ENCODE assay signal across 19 cellular contexts in the genomic region with DNA sequence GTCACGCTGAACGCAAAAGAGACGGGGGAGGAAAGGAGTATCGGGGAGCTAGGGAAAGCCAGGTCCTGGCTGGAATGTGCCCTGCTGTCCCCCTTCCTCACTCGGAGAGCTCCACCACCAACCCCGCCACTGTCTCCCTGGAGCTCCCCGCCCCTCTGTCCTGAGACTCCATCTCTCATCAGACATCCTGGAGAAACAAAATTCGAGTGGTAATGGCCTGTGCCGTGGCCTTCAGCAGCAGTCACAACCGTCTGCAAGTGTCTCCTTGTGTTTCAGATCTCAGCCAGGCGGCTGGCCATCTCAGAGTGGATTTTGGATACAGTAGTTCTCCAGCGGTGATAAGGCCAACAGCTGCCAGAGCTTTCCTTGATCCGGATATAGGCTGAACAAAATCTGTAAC.
"Had no signal": no experiment of that assay in that cellular context is flagged by ENCODE, and none has a peak within 500 bp of the region (broad histone marks: within the 10 kb centered on the region; RNA-seq: fewer than 3 reads in every experiment).

No MANE protein-coding gene starts in this region.

- H3K36me3 ChIP-seq: breast epithelium, lower lobe of right lung, prostate gland, right atrium auricular region had no signal

- H3K79me2 ChIP-seq: hepatocyte had no signal

- H3K9me3 ChIP-seq: breast epithelium, lower lobe of right lung, prostate gland, right atrium auricular region, tibial artery had no signal

- DNase-seq: activated CD4-positive, alpha-beta T cell treated with anti-CD3 and anti-CD28 coated beads, Interleukin-2, amount 50 U/mL, for 1 hour; activated CD4-positive, CD25-positive, alpha-beta regulatory T cell treated with anti-CD3 and anti-CD28 coated beads, Interleukin-2, amount 50 U/mL, for 72 hours; activated CD8-positive, alpha-beta memory T cell treated with anti-CD3 and anti-CD28 coated beads, Interleukin-2, amount 50 U/mL, for 4 hours; activated T-cell treated with anti-CD3 and anti-CD28 coated beads, Interleukin-2, amount 50 U/mL, for 4 hours; cerebellar nuclear complex; foreskin fibroblast; stimulated activated naive CD4-positive, alpha-beta T cell treated with Interleukin-2 at 50 U/mL for 16 hours; tibial artery had no signal

- H3K4me1 ChIP-seq: breast epithelium, lower lobe of right lung, prostate gland, right atrium auricular region had no signal

- H2AFZ ChIP-seq: hepatocyte had no signal

- ATAC-seq: natural killer cell treated with Interleukin-12 subunit alpha and Interleukin-12 subunit beta and Interleukin-15 and Interleukin-18, amount 100 ng/mL, for 72 hours had no signal

- H3K4me2 ChIP-seq: hepatocyte had no signal

- H3K9me3 Mint-ChIP-seq: activated naive CD4-positive, alpha-beta T cell treated with anti-CD3 and anti-CD28 coated beads for 36 hours; activated T-cell treated with anti-CD3 and anti-CD28 coated beads, Interleukin-2, amount 50 U/mL, for 4 hours; mesothelial cell of epicardium; natural killer cell treated with Interleukin-12 subunit alpha and Interleukin-12 subunit beta and Interleukin-15 and Interleukin-18, amount 100 ng/mL, for 72 hours; T-helper 1 cell treated with Interleukin-12 subunit alpha and Interleukin-12 subunit beta and Interleukin-4 antibody, amounts not matched to agents 30 μg/mL and 1 μg/mL, for 36 hours had no signal

- H3K4me3 Mint-ChIP-seq: activated naive CD4-positive, alpha-beta T cell treated with anti-CD3 and anti-CD28 coated beads for 36 hours; activated T-cell treated with anti-CD3 and anti-CD28 coated beads, Interleukin-2, amount 50 U/mL, for 4 hours; mesothelial cell of epicardium; natural killer cell treated with Interleukin-12 subunit alpha and Interleukin-12 subunit beta and Interleukin-15 and Interleukin-18, amount 100 ng/mL, for 72 hours; T-helper 1 cell treated with Interleukin-12 subunit alpha and Interleukin-12 subunit beta and Interleukin-4 antibody, amounts not matched to agents 30 μg/mL and 1 μg/mL, for 36 hours had no signal

- FAIRE-seq: islet of Langerhans had no signal

- H3K36me3 Mint-ChIP-seq: mesothelial cell of epicardium; natural killer cell treated with Interleukin-12 subunit alpha and Interleukin-12 subunit beta and Interleukin-15 and Interleukin-18, amount 100 ng/mL, for 72 hours had no signal

- H3K27me3 ChIP-seq: breast epithelium, hepatocyte, right atrium auricular region, tibial artery had no signal

- H3K4me3 ChIP-seq: breast epithelium, hepatocyte, lower lobe of right lung, prostate gland, right atrium auricular region, tibial artery had no signal

- H3K27ac ChIP-seq: breast epithelium, hepatocyte, lower lobe of right lung, prostate gland, right atrium auricular region, tibial artery, VCaP had no signal

- H3K27ac Mint-ChIP-seq: activated naive CD4-positive, alpha-beta T cell treated with anti-CD3 and anti-CD28 coated beads for 36 hours; mesothelial cell of epicardium; natural killer cell treated with Interleukin-12 subunit alpha and Interleukin-12 subunit beta and Interleukin-15 and Interleukin-18, amount 100 ng/mL, for 72 hours; T-helper 1 cell treated with Interleukin-12 subunit alpha and Interleukin-12 subunit beta and Interleukin-4 antibody, amounts not matched to agents 30 μg/mL and 1 μg/mL, for 36 hours had no signal
